2 cellular contexts compared by ENCODE assay signal in the genomic region with DNA sequence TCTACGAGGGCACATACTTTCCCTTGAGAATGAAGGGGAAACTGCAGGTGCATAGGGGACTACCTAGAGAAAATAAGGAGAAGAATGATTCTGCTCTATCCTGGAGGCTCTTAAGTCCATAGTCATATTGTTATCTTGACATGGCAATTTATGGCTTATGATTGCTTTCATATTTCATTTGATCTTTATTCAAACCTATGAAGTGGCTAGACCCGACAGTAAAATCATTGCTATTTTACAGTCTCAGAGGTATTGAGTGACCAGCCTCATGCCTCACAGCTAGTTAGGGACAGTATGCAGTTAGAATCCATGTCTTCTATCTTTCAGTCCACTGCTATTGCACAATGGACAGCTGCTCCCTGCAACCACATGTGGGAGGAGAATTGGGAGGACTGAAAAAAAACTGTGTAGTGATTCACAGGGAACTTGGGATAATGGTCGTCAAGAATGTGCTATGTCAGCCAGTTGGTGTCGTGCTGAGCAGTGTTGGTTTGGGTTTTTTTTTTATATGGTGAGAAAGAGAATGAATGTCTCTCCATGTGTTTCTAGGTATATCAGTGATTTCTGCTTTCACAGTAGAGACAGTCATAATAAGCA.
TF ChIP-seq lines count a peak whose summit lies in the region.

No MANE protein-coding gene starts in this region.

TF ChIP-seq in IMR-90, 13 proteins besides CTCF, POLR2A, EP300 and RAD21:
- TF ChIP-seq, protein P1, sequence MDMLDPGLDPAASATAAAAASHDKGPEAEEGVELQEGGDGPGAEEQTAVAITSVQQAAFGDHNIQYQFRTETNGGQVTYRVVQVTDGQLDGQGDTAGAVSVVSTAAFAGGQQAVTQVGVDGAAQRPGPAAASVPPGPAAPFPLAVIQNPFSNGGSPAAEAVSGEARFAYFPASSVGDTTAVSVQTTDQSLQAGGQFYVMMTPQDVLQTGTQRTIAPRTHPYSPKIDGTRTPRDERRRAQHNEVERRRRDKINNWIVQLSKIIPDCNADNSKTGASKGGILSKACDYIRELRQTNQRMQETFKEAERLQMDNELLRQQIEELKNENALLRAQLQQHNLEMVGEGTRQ (IDR thresholded peaks at IDR 0.05; ENCODE audit: low read depth, low read length), result no peak
- TF ChIP-seq SMC3 (IDR thresholded peaks at IDR 0.05; ENCODE audit: low read depth, low read length) (0 out of 2 replicates have a peak, but pooled peaks have one; percentile 8), RCOR1 (IDR thresholded peaks at IDR 0.05; ENCODE audit: insufficient replicate concordance, low read length) (peak; percentile 17), MAFK (IDR thresholded peaks at IDR 0.05; ENCODE audit: low read depth, low read length) (peak; percentile 87), CHD1 (IDR thresholded peaks at IDR 0.05; ENCODE audit: low read depth, low read length) (no peak), FOS (IDR thresholded peaks at IDR 0.05; ENCODE audit: low read depth, low read length) (0 out of 2 replicates have a peak, but pooled peaks have one; percentile 34), BHLHE40 (IDR thresholded peaks at IDR 0.05; ENCODE audit: low read depth, low read length) (peak; percentile 46; the same call in 1 of the 2 replicates), CEBPB (IDR thresholded peaks at IDR 0.05; ENCODE audit: low read depth, low read length) (peak; percentile 100), MAZ (IDR thresholded peaks at IDR 0.05; ENCODE audit: borderline replicate concordance, low read depth, low read length) (0 out of 2 replicates have a peak, but pooled peaks have one; percentile 15), MXI1 (IDR thresholded peaks at IDR 0.05; ENCODE audit: borderline replicate concordance, low read depth, low read length) (no peak; the same call in 1 of the 2 replicates), NFE2L2 (IDR thresholded peaks at IDR 0.05; ENCODE audit: low read depth, low read length) (peak; percentile 48; the same call in 1 of the 2 replicates), RFX5 (IDR thresholded peaks at IDR 0.05; ENCODE audit: low read depth, low read length) (no peak)
- TF ChIP-seq, protein P2, sequence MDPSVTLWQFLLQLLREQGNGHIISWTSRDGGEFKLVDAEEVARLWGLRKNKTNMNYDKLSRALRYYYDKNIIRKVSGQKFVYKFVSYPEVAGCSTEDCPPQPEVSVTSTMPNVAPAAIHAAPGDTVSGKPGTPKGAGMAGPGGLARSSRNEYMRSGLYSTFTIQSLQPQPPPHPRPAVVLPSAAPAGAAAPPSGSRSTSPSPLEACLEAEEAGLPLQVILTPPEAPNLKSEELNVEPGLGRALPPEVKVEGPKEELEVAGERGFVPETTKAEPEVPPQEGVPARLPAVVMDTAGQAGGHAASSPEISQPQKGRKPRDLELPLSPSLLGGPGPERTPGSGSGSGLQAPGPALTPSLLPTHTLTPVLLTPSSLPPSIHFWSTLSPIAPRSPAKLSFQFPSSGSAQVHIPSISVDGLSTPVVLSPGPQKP (IDR thresholded peaks at IDR 0.05; ENCODE audit: borderline replicate concordance, low read depth, low read length), result no peak

TF ChIP-seq in HepG2, 621 proteins besides CTCF, POLR2A, EP300 and RAD21:
- TF ChIP-seq ZNF331 (CRISPR knock-in tag; IDR thresholded peaks at IDR 0.05) (0 out of 2 replicates have a peak, but pooled peaks have one; percentile 13), ZNF761 (CRISPR knock-in tag; conservative IDR thresholded peaks at IDR 0.05) (no peak), MAFF (IDR thresholded peaks at IDR 0.05; ENCODE audit: low read depth, low read length) (peak; percentile 85), CEBPG (CRISPR knock-in tag; IDR thresholded peaks at IDR 0.05) (peak; percentile 97), MAFK (conservative IDR thresholded peaks at IDR 0.05 in 1 of 2, IDR thresholded peaks at IDR 0.05 in 1 of 2; ENCODE audit: low read length in 2 of 2) (peak; percentile 82 to 87), FOSL2 (CRISPR knock-in tag; IDR thresholded peaks at IDR 0.05) (peak; percentile 57), THAP11 (CRISPR knock-in tag; IDR thresholded peaks at IDR 0.05) (no peak), ZNF205 (CRISPR knock-in tag; IDR thresholded peaks at IDR 0.05) (no peak), ZNF263 (CRISPR knock-in tag; IDR thresholded peaks at IDR 0.05) (peak; percentile 88), NR2F6 (IDR thresholded peaks at IDR 0.05) (no peak), NR2F6 (CRISPR knock-in tag; IDR thresholded peaks at IDR 0.05) (no peak), ZNF616 (CRISPR knock-in tag; IDR thresholded peaks at IDR 0.05; ENCODE audit: low read depth) (no peak), CEBPB (IDR thresholded peaks at IDR 0.05; ENCODE audit: borderline replicate concordance, low read depth, low read length) (peak; percentile 98), HNF4A (CRISPR knock-in tag; IDR thresholded peaks at IDR 0.05) (0 out of 2 replicates have a peak, but pooled peaks have one; percentile 14), ZNF12 (CRISPR knock-in tag; IDR thresholded peaks at IDR 0.05) (peak; percentile 68; the same call in 1 of the 2 replicates), SAP130 (CRISPR knock-in tag; IDR thresholded peaks at IDR 0.05; ENCODE audit: low read depth) (peak; percentile 34; the same call in 1 of the 2 replicates)
- TF ChIP-seq, protein P3, sequence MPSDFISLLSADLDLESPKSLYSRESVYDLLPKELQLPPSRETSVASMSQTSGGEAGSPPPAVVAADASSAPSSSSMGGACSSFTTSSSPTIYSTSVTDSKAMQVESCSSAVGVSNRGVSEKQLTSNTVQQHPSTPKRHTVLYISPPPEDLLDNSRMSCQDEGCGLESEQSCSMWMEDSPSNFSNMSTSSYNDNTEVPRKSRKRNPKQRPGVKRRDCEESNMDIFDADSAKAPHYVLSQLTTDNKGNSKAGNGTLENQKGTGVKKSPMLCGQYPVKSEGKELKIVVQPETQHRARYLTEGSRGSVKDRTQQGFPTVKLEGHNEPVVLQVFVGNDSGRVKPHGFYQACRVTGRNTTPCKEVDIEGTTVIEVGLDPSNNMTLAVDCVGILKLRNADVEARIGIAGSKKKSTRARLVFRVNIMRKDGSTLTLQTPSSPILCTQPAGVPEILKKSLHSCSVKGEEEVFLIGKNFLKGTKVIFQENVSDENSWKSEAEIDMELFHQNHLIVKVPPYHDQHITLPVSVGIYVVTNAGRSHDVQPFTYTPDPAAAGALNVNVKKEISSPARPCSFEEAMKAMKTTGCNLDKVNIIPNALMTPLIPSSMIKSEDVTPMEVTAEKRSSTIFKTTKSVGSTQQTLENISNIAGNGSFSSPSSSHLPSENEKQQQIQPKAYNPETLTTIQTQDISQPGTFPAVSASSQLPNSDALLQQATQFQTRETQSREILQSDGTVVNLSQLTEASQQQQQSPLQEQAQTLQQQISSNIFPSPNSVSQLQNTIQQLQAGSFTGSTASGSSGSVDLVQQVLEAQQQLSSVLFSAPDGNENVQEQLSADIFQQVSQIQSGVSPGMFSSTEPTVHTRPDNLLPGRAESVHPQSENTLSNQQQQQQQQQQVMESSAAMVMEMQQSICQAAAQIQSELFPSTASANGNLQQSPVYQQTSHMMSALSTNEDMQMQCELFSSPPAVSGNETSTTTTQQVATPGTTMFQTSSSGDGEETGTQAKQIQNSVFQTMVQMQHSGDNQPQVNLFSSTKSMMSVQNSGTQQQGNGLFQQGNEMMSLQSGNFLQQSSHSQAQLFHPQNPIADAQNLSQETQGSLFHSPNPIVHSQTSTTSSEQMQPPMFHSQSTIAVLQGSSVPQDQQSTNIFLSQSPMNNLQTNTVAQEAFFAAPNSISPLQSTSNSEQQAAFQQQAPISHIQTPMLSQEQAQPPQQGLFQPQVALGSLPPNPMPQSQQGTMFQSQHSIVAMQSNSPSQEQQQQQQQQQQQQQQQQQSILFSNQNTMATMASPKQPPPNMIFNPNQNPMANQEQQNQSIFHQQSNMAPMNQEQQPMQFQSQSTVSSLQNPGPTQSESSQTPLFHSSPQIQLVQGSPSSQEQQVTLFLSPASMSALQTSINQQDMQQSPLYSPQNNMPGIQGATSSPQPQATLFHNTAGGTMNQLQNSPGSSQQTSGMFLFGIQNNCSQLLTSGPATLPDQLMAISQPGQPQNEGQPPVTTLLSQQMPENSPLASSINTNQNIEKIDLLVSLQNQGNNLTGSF (CRISPR knock-in tag; IDR thresholded peaks at IDR 0.05), result no peak
- TF ChIP-seq, protein P4, sequence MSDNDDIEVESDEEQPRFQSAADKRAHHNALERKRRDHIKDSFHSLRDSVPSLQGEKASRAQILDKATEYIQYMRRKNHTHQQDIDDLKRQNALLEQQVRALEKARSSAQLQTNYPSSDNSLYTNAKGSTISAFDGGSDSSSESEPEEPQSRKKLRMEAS (IDR thresholded peaks at IDR 0.05), result 0 out of 2 replicates have a peak, but pooled peaks have one; percentile 32
- TF ChIP-seq, protein P5, sequence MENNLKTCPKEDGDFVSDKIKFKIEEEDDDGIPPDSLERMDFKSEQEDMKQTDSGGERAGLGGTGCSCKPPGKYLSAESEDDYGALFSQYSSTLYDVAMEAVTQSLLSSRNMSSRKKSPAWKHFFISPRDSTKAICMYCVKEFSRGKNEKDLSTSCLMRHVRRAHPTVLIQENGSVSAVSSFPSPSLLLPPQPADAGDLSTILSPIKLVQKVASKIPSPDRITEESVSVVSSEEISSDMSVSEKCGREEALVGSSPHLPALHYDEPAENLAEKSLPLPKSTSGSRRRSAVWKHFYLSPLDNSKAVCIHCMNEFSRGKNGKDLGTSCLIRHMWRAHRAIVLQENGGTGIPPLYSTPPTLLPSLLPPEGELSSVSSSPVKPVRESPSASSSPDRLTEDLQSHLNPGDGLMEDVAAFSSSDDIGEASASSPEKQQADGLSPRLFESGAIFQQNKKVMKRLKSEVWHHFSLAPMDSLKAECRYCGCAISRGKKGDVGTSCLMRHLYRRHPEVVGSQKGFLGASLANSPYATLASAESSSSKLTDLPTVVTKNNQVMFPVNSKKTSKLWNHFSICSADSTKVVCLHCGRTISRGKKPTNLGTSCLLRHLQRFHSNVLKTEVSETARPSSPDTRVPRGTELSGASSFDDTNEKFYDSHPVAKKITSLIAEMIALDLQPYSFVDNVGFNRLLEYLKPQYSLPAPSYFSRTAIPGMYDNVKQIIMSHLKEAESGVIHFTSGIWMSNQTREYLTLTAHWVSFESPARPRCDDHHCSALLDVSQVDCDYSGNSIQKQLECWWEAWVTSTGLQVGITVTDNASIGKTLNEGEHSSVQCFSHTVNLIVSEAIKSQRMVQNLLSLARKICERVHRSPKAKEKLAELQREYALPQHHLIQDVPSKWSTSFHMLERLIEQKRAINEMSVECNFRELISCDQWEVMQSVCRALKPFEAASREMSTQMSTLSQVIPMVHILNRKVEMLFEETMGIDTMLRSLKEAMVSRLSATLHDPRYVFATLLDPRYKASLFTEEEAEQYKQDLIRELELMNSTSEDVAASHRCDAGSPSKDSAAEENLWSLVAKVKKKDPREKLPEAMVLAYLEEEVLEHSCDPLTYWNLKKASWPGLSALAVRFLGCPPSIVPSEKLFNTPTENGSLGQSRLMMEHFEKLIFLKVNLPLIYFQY (CRISPR knock-in tag; IDR thresholded peaks at IDR 0.05; ENCODE audit: borderline replicate concordance), result no peak
- TF ChIP-seq, protein P6, sequence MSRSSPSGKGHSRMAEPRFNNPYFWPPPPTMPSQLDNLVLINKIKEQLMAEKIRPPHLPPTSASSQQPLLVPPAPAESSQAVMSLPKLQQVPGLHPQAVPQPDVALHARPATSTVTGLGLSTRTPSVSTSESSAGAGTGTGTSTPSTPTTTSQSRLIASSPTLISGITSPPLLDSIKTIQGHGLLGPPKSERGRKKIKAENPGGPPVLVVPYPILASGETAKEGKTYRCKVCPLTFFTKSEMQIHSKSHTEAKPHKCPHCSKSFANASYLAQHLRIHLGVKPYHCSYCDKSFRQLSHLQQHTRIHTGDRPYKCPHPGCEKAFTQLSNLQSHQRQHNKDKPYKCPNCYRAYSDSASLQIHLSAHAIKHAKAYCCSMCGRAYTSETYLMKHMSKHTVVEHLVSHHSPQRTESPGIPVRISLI (CRISPR knock-in tag; IDR thresholded peaks at IDR 0.05; ENCODE audit: borderline replicate concordance), result peak; percentile 93
- TF ChIP-seq, protein P7, sequence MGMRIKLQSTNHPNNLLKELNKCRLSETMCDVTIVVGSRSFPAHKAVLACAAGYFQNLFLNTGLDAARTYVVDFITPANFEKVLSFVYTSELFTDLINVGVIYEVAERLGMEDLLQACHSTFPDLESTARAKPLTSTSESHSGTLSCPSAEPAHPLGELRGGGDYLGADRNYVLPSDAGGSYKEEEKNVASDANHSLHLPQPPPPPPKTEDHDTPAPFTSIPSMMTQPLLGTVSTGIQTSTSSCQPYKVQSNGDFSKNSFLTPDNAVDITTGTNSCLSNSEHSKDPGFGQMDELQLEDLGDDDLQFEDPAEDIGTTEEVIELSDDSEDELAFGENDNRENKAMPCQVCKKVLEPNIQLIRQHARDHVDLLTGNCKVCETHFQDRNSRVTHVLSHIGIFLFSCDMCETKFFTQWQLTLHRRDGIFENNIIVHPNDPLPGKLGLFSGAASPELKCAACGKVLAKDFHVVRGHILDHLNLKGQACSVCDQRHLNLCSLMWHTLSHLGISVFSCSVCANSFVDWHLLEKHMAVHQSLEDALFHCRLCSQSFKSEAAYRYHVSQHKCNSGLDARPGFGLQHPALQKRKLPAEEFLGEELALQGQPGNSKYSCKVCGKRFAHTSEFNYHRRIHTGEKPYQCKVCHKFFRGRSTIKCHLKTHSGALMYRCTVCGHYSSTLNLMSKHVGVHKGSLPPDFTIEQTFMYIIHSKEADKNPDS (CRISPR knock-in tag; IDR thresholded peaks at IDR 0.05), result no peak
- TF ChIP-seq, protein P8, sequence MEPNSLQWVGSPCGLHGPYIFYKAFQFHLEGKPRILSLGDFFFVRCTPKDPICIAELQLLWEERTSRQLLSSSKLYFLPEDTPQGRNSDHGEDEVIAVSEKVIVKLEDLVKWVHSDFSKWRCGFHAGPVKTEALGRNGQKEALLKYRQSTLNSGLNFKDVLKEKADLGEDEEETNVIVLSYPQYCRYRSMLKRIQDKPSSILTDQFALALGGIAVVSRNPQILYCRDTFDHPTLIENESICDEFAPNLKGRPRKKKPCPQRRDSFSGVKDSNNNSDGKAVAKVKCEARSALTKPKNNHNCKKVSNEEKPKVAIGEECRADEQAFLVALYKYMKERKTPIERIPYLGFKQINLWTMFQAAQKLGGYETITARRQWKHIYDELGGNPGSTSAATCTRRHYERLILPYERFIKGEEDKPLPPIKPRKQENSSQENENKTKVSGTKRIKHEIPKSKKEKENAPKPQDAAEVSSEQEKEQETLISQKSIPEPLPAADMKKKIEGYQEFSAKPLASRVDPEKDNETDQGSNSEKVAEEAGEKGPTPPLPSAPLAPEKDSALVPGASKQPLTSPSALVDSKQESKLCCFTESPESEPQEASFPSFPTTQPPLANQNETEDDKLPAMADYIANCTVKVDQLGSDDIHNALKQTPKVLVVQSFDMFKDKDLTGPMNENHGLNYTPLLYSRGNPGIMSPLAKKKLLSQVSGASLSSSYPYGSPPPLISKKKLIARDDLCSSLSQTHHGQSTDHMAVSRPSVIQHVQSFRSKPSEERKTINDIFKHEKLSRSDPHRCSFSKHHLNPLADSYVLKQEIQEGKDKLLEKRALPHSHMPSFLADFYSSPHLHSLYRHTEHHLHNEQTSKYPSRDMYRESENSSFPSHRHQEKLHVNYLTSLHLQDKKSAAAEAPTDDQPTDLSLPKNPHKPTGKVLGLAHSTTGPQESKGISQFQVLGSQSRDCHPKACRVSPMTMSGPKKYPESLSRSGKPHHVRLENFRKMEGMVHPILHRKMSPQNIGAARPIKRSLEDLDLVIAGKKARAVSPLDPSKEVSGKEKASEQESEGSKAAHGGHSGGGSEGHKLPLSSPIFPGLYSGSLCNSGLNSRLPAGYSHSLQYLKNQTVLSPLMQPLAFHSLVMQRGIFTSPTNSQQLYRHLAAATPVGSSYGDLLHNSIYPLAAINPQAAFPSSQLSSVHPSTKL (CRISPR knock-in tag; IDR thresholded peaks at IDR 0.05), result 0 out of 2 replicates have a peak, but pooled peaks have one; percentile 10
- TF ChIP-seq, protein P9, sequence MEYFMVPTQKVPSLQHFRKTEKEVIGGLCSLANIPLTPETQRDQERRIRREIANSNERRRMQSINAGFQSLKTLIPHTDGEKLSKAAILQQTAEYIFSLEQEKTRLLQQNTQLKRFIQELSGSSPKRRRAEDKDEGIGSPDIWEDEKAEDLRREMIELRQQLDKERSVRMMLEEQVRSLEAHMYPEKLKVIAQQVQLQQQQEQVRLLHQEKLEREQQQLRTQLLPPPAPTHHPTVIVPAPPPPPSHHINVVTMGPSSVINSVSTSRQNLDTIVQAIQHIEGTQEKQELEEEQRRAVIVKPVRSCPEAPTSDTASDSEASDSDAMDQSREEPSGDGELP (IDR thresholded peaks at IDR 0.05; ENCODE audit: borderline replicate concordance, low read depth), result peak; percentile 74; the same call in 1 of the 2 replicates
